Comparison of ENCODE assay signal across 1 cellular context in genomic region chr6:39797751-39798150, GRCh38.
TF ChIP-seq lines count a peak whose summit lies in the region.

No MANE protein-coding gene starts in this region.

TF ChIP-seq in GM12878, 131 proteins besides CTCF, POLR2A, EP300 and RAD21 (continued from another document):
- TF ChIP-seq BMI1 (IDR thresholded peaks at IDR 0.05; ENCODE audit: borderline replicate concordance) (no peak), YBX1 (IDR thresholded peaks at IDR 0.05) (no peak), HCFC1 (IDR thresholded peaks at IDR 0.05; ENCODE audit: low read length) (no peak)
